In the genomic region with DNA sequence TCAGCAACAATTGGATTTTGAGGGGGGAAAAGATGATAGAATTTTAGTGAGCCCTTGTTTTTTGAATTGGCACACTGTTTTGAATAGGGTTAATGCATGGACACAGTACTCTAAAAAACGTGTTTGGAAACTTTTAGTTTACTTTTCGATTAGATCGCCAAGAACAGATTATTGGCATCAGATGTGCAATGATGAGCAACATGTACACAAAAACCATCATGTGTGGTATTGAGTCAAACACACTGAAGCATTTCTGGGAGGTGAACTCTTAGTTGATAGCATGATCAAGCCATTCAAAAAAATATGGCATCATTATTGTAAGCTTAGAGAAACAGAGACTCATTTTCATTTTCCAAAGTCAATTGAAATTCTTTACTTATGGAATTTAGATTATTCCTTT, we compare ENCODE assay signal across 30 cellular contexts.
"Had no signal": no experiment of that assay in that cellular context is flagged by ENCODE, and none has a peak within 500 bp of the region (broad histone marks: within the 10 kb centered on the region; RNA-seq: fewer than 3 reads in every experiment).

No MANE protein-coding gene starts in this region.

- H3K4me1 ChIP-seq: ascending aorta, breast epithelium, colonic mucosa, esophagus squamous epithelium, foreskin keratinocyte, gastrocnemius medialis, heart left ventricle had no signal

- H3K27ac ChIP-seq: ascending aorta, breast epithelium, cardiac muscle cell, colonic mucosa, epithelial cell of prostate, esophagus squamous epithelium, foreskin keratinocyte, gastrocnemius medialis, heart left ventricle, WERI-Rb-1 had no signal

- H3K9me3 ChIP-seq: ascending aorta, breast epithelium, colonic mucosa, esophagus squamous epithelium, gastrocnemius medialis, heart left ventricle had no signal

- DNase-seq: activated B cell treated with CpG ODN at 0.5 μM for 24 hours; activated CD4-positive, alpha-beta T cell treated with anti-CD3 and anti-CD28 coated beads for 48 hours; activated CD4-positive, alpha-beta T cell treated with anti-CD3 and anti-CD28 coated beads, Interleukin-2, amount 50 U/mL, for 1 hour; activated CD4-positive, alpha-beta T cell treated with anti-CD3 and anti-CD28 coated beads, Interleukin-2, amount 50 U/mL, for 48 hours; activated CD8-positive, alpha-beta memory T cell treated with anti-CD3 and anti-CD28 coated beads for 24 hours; activated CD8-positive, alpha-beta T cell treated with anti-CD3 and anti-CD28 coated beads for 36 hours; activated gamma-delta T cell; activated naive CD4-positive, alpha-beta T cell; activated naive CD4-positive, alpha-beta T cell treated with anti-CD3 and anti-CD28 coated beads, Interleukin-2, amount 10 ng/mL, durations not matched to agents 7 days and 5 days; activated naive CD8-positive, alpha-beta T cell treated with anti-CD3 and anti-CD28 coated beads, Interleukin-2, amount 10 ng/mL, durations not matched to agents 7 days and 5 days; activated T-cell treated with anti-CD3 and anti-CD28 coated beads, Interleukin-2, amount 50 U/mL, for 1 hour; activated T-cell treated with anti-CD3 and anti-CD28 coated beads, Interleukin-2, amount 50 U/mL, for 48 hours; central memory CD4-positive, alpha-beta T cell; cerebellar nuclear complex; colonic mucosa; effector CD8-positive, alpha-beta T cell; esophagus squamous epithelium; foreskin keratinocyte; gastrocnemius medialis; glutamatergic neuron; heart left ventricle; T-cell; T-helper 9 cell; WERI-Rb-1 had no signal

- ATAC-seq: activated CD4-positive, CD25-positive, alpha-beta regulatory T cell treated with anti-CD3 and anti-CD28 coated beads, Interleukin-2, amount 50 U/mL, for 24 hours; activated CD8-positive, alpha-beta T cell treated with anti-CD3 and anti-CD28 coated beads for 36 hours; activated naive CD4-positive, alpha-beta T cell treated with anti-CD3 and anti-CD28 coated beads, Interleukin-2, amount 50 U/mL, for 72 hours; foreskin keratinocyte; gastrocnemius medialis; heart left ventricle; T-cell had no signal

- H3K27me3 ChIP-seq: ascending aorta, breast epithelium, cardiac muscle cell, colonic mucosa, esophagus squamous epithelium, foreskin keratinocyte, gastrocnemius medialis, heart left ventricle had no signal

- H3K36me3 ChIP-seq: ascending aorta, breast epithelium, cardiac muscle cell, colonic mucosa, esophagus squamous epithelium, gastrocnemius medialis, heart left ventricle, WERI-Rb-1 had no signal

- H3K4me3 ChIP-seq: ascending aorta, breast epithelium, cardiac muscle cell, colonic mucosa, esophagus squamous epithelium, gastrocnemius medialis, heart left ventricle had no signal
